9 cellular contexts compared by ENCODE assay signal in genomic region chr10:95230677-95231586, GRCh38. TPM values are rescaled to one million over a fixed set of nuclear protein-coding genes. Genes with fewer than 3 reads are reported as not detected.
DNase-seq lines count a peak whose midpoint lies in the region; ATAC-seq, FAIRE-seq and TF ChIP-seq lines count a peak whose summit lies in the region.
"Not testable (repeated sequence)": the region's sequence is repeated elsewhere in the genome, so short reads cannot be mapped to it uniquely, and the experiment has no call there.
"Had no signal": no experiment of that assay in that cellular context is flagged by ENCODE, and none has a peak within 500 bp of the region (broad histone marks: within the 10 kb centered on the region; RNA-seq: fewer than 3 reads in every experiment).

No MANE protein-coding gene starts in this region.

- peaks cover 52% of the 10 kb centered on the region in 2 experiments for H3K4me1 Mint-ChIP-seq in H9

- H3K27me3 ChIP-seq in H9 (ENCODE audit: insufficient read depth, low read length); duodenal mucosa (ENCODE audit: control insufficient read depth in 1 of 2, insufficient read depth in 2 of 2, low read length in 2 of 2); iPS-20b (ENCODE audit: insufficient read depth, low read length); pancreas: not testable (repeated sequence)

- H4K5ac ChIP-seq in H9 (ENCODE audit: insufficient read length, low read depth, low read length), result peak overlapping the region; percentile 100

- peaks cover 11% of the 10 kb centered on the region for H3K23me2 ChIP-seq in H9 (ENCODE audit: insufficient read length, low read depth, low read length, poor library complexity, severe bottlenecking)

- peak overlapping the region; percentile 99 for H2BK5ac ChIP-seq in H9 (ENCODE audit: insufficient read length, low read length)

- H3K79me1 ChIP-seq in H9 (ENCODE audit: insufficient read depth, low read depth, low read length, poor library complexity, severe bottlenecking), result not testable (repeated sequence)

- H4K20me1 ChIP-seq in H9 (ENCODE audit: control insufficient read depth, insufficient read depth, insufficient read length), result not testable (repeated sequence)

- peak overlapping the region; percentile 55 for H3T11ph ChIP-seq in H9 (ENCODE audit: low read length)

- H3K27ac Mint-ChIP-seq in H9, result peak overlapping the region; percentile 98 to 100 (median 98)

- H3K9ac ChIP-seq in H9 (ENCODE audit: extremely low read depth, insufficient read length, low read length) (peak overlapping the region; percentile 94), duodenal mucosa (ENCODE audit: low read depth in 1 of 2, low read length in 2 of 2) (peak overlapping the region in 1 of 2 donors; percentile 37), iPS-20b (ENCODE audit: low read depth, low read length) (peak overlapping the region; percentile 94)

- not testable (repeated sequence) for H3K9me3 ChIP-seq in H9 (ENCODE audit: control insufficient read depth, low read depth, low read length); duodenal mucosa (ENCODE audit: control insufficient read depth in 1 of 2, low read length in 2 of 2); iPS-20b (ENCODE audit: insufficient read depth, low read depth, low read length); pancreas

- peak overlapping the region; percentile 98 for H3K23ac ChIP-seq in H9 (ENCODE audit: insufficient read length, low read depth, low read length)

- H4K91ac ChIP-seq in H9 (ENCODE audit: insufficient read length, low read depth, low read length), result peak overlapping the region; percentile 100

- H3K36me3 ChIP-seq in duodenal mucosa (ENCODE audit: control insufficient read depth in 1 of 2, insufficient read depth in 2 of 2, low read length in 2 of 2), result peaks cover 6 to 35% of the 10 kb centered on the region in 2 donors
- peaks cover 18% of the 10 kb centered on the region for H3K36me3 ChIP-seq in iPS-20b (ENCODE audit: insufficient read depth, low read depth, low read length)
- H3K36me3 ChIP-seq in pancreas, result peaks cover 0 to 14% (median 0%) of the 10 kb centered on the region in 3 donors

- DNase-seq in DMS153 (lab: John Stamatoyannopoulos, UW) (peak; percentile 41), H9 (peak; percentile 96), RPMI8226 (peak; percentile 14), activated T-helper 1 cell treated with Interleukin-2 at 50 U/mL for 16 hours (ENCODE audit: low read depth) (peak; percentile 11), pancreas (peak; percentile 30 to 83 (median 56))
- peak; percentile 4 to 56 for DNase-seq in stimulated activated CD8-positive, alpha-beta memory T cell treated with anti-CD3 and anti-CD28 coated beads, Interleukin-7, amount 100 ng/mL, for 4 hours (ENCODE audit: low read depth in 2 of 2)

- H3K27me3 Mint-ChIP-seq in H9 (ENCODE audit: low read depth), result not testable (repeated sequence)

- peak overlapping the region; percentile 99 for H2BK120ac ChIP-seq in H9 (ENCODE audit: low read depth, low read length, poor library complexity, severe bottlenecking)

- H3K14ac ChIP-seq in H9 (ENCODE audit: insufficient read depth, low read length), result peak overlapping the region; percentile 96

- H3K4me1 ChIP-seq in H9 (ENCODE audit: insufficient read depth, low read length) (peaks cover 11% of the 10 kb centered on the region; the same call in 1 of the 2 replicates), iPS-20b (ENCODE audit: insufficient read depth, low read length) (peaks cover 25% of the 10 kb centered on the region; the same call in 1 of the 2 replicates)
- not testable (repeated sequence) for H3K4me1 ChIP-seq in duodenal mucosa (ENCODE audit: control insufficient read depth in 1 of 2, insufficient read depth in 2 of 2, low read length in 2 of 2); pancreas

- peak overlapping the region; percentile 57 to 66 for H3K4me3 Mint-ChIP-seq in H9

- H3K79me2 ChIP-seq in H9 (ENCODE audit: insufficient read depth, low read length), result not testable (repeated sequence)

- peak overlapping the region; percentile 17; the same call in 1 of the 2 replicates for H2BK15ac ChIP-seq in H9 (ENCODE audit: low read depth, low read length)

- peak overlapping the region; percentile 100 for H3K4ac ChIP-seq in H9 (ENCODE audit: low read depth, low read length)

- H3K4me3 ChIP-seq in duodenal mucosa (ENCODE audit: low read depth in 1 of 2, low read length in 2 of 2) (peak overlapping the region; percentile 68 to 85), iPS-20b (ENCODE audit: low read length) (peak overlapping the region; percentile 73), pancreas (peak overlapping the region; percentile 25 to 45 (median 34))

- H2BK12ac ChIP-seq in H9 (ENCODE audit: insufficient read length, low read depth, low read length), result peak overlapping the region; percentile 85

- peak overlapping the region; percentile 97 for H3K18ac ChIP-seq in H9 (ENCODE audit: insufficient read length, low read depth, low read length)

- H3K56ac ChIP-seq in H9 (ENCODE audit: insufficient read length, low read depth, low read length), result peak overlapping the region; percentile 100

- WGBS in H9 (ENCODE audit: extremely low coverage, insufficient read length, low lambda C conversion rate), result no CpG with 5 or more reads among the region's 36 CpGs
- WGBS in pancreas, 2 donors, result 23 to 29% methylated on average over 31 to 36 of the region's 36 CpGs

- peak; percentile 74 to 87 (median 84) for ATAC-seq in pancreas

- not testable (repeated sequence) for FAIRE-seq in pancreas (lab: Jason Lieb, UNC)

- intact Hi-C loops in pancreas (cut with DNase I), result not testable (repeated sequence)

- H3K36me3 Mint-ChIP-seq in H9 (ENCODE audit: insufficient read depth in 1 of 3, low read depth in 3 of 3), result peaks cover 9 to 20% (median 15%) of the 10 kb centered on the region in 3 experiments

- peak overlapping the region; percentile 7 for H2AK5ac ChIP-seq in H9 (ENCODE audit: insufficient read length, low read length)

- peaks cover 0 to 17% of the 10 kb centered on the region in 2 experiments; a peak in 3 of 5 replicates for H3K9me3 Mint-ChIP-seq in H9

- H3K4me2 ChIP-seq in H9 (ENCODE audit: insufficient read depth, insufficient read length, low read length), result peak overlapping the region; percentile 91

- peak overlapping the region; percentile 100 for H4K8ac ChIP-seq in H9 (replicated peaks; ENCODE audit: insufficient read length, low read depth, low read length)

- not testable (repeated sequence) for H2AFZ ChIP-seq in H9 (ENCODE audit: low read length)

- TF ChIP-seq CTCF in H9 (conservative IDR thresholded peaks at IDR 0.05); pancreas (IDR thresholded peaks at IDR 0.05): not testable (repeated sequence)

- H2BK20ac ChIP-seq in H9 (ENCODE audit: low read depth, low read length, poor library complexity, severe bottlenecking), result peak overlapping the region; percentile 98

- H3K27ac ChIP-seq in H9 (ENCODE audit: insufficient read length, low read depth, low read length) (peak overlapping the region; percentile 100), iPS-20b (ENCODE audit: low read length) (peak overlapping the region; percentile 95), pancreas (peak overlapping the region in 3 of 4 donors; percentile 22 to 61 (median 51))
- not testable (repeated sequence) for H3K27ac ChIP-seq in duodenal mucosa (ENCODE audit: low read depth, low read length)

RNA-seq across cellular contexts. Expression of gene ACSM6, which starts 36.9 kb away (rescaled TPM):
- 0.18 TPM in 1 of 2 replicates, not detected in the other for total RNA-seq in H9 (2021)
- total RNA-seq in pancreas, result 1 to 10 TPM in 5 of 6 donors, under 1 TPM in 1; 0.51 to 4.3 (median 1.8) TPM
- polyA plus RNA-seq in pancreas, result 1 to 10 TPM in 1 of 2 donors, under 1 TPM in 1; 0.87 to 1.6 TPM
- total RNA-seq: dermis microvascular lymphatic vessel endothelial cell had no signal

RNA-seq across cellular contexts. Expression of gene PDLIM1, which starts 59.9 kb away (rescaled TPM):
- total RNA-seq in H9 (2021) (115 and 123 TPM in 2 replicates), pancreas (100 to 1,000 TPM in 1 of 6 donors, 10 to 100 TPM in 5; 44.1 to 120 (median 53.1) TPM)
- 10 to 100 TPM; 54.5 to 98.4 TPM for polyA plus RNA-seq in pancreas

Comparison
In these comparisons a context has a peak if more than half of its experiments do, and no peak if none do; other contexts are left out.
1. DNase-seq: peak in every context shown above with its lines; median percentile 96 in H9; 56 in pancreas; 41 in DMS153; 30 in stimulated activated CD8-positive, alpha-beta memory T cell treated with anti-CD3 and anti-CD28 coated beads, Interleukin-7, amount 100 ng/mL, for 4 hours; 14 in RPMI8226; 11 in activated T-helper 1 cell treated with Interleukin-2 at 50 U/mL for 16 hours.